In genomic region chr6:56902551-56903464, GRCh38 we compare ENCODE assay signal across 8 cellular contexts. TPM values are rescaled to one million over a fixed set of nuclear protein-coding genes. Genes with fewer than 3 reads are reported as not detected.
A peak's percentile ranks its signal among the peaks of the same experiment; 100 is the strongest.
DNase-seq lines count a peak whose midpoint lies in the region; ATAC-seq and TF ChIP-seq lines count a peak whose summit lies in the region.

No MANE protein-coding gene starts in this region.

- no peak overlapping the region for H3K27ac ChIP-seq in brain microvascular endothelial cell

- H3K4me3 ChIP-seq in AG04449 (ENCODE audit: low read depth, low read length), result no peak overlapping the region
- no peak overlapping the region for H3K4me3 ChIP-seq in brain microvascular endothelial cell (ENCODE audit: low read depth, low read length)
- no peak overlapping the region for H3K4me3 ChIP-seq in kidney epithelial cell (ENCODE audit: low read depth, low read length)

- CTCF ChIA-PET in AG04449 (lab: Yijun Ruan, JAX), result interaction anchor here (0.7 to 8.6 kb wide), 55 partner anchors 10 to 417 kb away, joined by 3 to 162 read pairs (median 5); partner anchors contain the start of genes BAG2, BEND6, KIAA1586 and PRIM2

- in situ Hi-C loops in brain microvascular endothelial cell (cut with HindIII; ENCODE audit: low pct_ligation_motif_present, low sequenced_read_pairs), result no loop called here

- no peaks in the 10 kb centered on the region for H3K27me3 ChIP-seq in brain microvascular endothelial cell (replicated peaks)
- no peaks in the 10 kb centered on the region for H3K27me3 ChIP-seq in kidney epithelial cell (ENCODE audit: control insufficient read depth, insufficient read depth, low read length)

- no peaks in the 10 kb centered on the region for H3K4me1 Mint-ChIP-seq in type B pancreatic cell (ENCODE audit: unreplicated experiment)

- no peak overlapping the region for H3K4me3 Mint-ChIP-seq in type B pancreatic cell

- no peaks in the 10 kb centered on the region for H3K36me3 ChIP-seq in brain microvascular endothelial cell (replicated peaks)
- H3K36me3 ChIP-seq in kidney epithelial cell (ENCODE audit: control insufficient read depth, insufficient read depth, low read length), result no peaks in the 10 kb centered on the region

- H3K36me3 Mint-ChIP-seq in type B pancreatic cell, result no peaks in the 10 kb centered on the region

- POLR2A ChIA-PET in AG04449 (lab: Yijun Ruan, JAX), result interaction anchor here (0.7 to 1.5 kb wide), 4 partner anchors 9 to 52 kb away, joined by 3 to 4 read pairs (median 4); partner anchors contain the start of gene BEND6

- H3K9me3 Mint-ChIP-seq in type B pancreatic cell, result no peaks in the 10 kb centered on the region

- ATAC-seq in GM21737 (IDR thresholded peaks at IDR 0.05; ENCODE audit: unreplicated experiment), result no peak

- H3K27me3 Mint-ChIP-seq in type B pancreatic cell, result no peaks in the 10 kb centered on the region

- H3K27ac Mint-ChIP-seq in type B pancreatic cell, result no peak overlapping the region

- DNase-seq in AG04449 (ENCODE audit: low read depth, low spot score), result peak; percentile 16
- peak; percentile 28 for DNase-seq in NCI-H345 (lab: John Stamatoyannopoulos, UW)
- DNase-seq in brain microvascular endothelial cell, result peak; percentile 18
- no peak for DNase-seq in kidney epithelial cell (ENCODE audit: low read depth)
- DNase-seq in type B pancreatic cell (ENCODE audit: extremely low spot score, unreplicated experiment), result no peak
- DNase-seq in effector CD4-positive, alpha-beta T cell, result no peak

- TF ChIP-seq CTCF in AG04449 (IDR thresholded peaks at IDR 0.05; ENCODE audit: insufficient read depth, low read length, missing control alignments), result peak; percentile 47
- peak; percentile 52; the same call in 2 of the 3 replicates for TF ChIP-seq CTCF in GM12872 (IDR thresholded peaks at IDR 0.05; ENCODE audit: insufficient read depth, low read depth, low read length)
- TF ChIP-seq CTCF in brain microvascular endothelial cell (IDR thresholded peaks at IDR 0.05; ENCODE audit: low read depth, low read length, missing control alignments), result peak; percentile 53
- TF ChIP-seq CTCF in kidney epithelial cell (IDR thresholded peaks at IDR 0.05; ENCODE audit: insufficient read depth, low read length, poor library complexity, severe bottlenecking), result peak; percentile 56
- peak; percentile 84 for TF ChIP-seq CTCF in type B pancreatic cell (conservative IDR thresholded peaks at IDR 0.05)

RNA-seq across cellular contexts. Expression of gene BEND6, which starts 52.1 kb away (rescaled TPM):
- 2.7 and 2.8 TPM in 2 replicates for total RNA-seq in kidney epithelial cell
- 1.3 and 2.7 TPM in 2 replicates for total RNA-seq in type B pancreatic cell (ENCODE audit: low replicate concordance)

Comparison
In these comparisons a context has a peak if more than half of its experiments do, and no peak if none do; other contexts are left out.
1. DNase-seq: peak in AG04449 (single experiment), NCI-H345 (single experiment) and brain microvascular endothelial cell (single experiment); none in kidney epithelial cell (single experiment), type B pancreatic cell (single experiment) and effector CD4-positive, alpha-beta T cell (single experiment).
2. Peak in every context shown above with its lines, with median percentiles within 50 percentile points of each other: CTCF ChIP-seq.